14 cellular contexts compared by ENCODE assay signal in the genomic region with DNA sequence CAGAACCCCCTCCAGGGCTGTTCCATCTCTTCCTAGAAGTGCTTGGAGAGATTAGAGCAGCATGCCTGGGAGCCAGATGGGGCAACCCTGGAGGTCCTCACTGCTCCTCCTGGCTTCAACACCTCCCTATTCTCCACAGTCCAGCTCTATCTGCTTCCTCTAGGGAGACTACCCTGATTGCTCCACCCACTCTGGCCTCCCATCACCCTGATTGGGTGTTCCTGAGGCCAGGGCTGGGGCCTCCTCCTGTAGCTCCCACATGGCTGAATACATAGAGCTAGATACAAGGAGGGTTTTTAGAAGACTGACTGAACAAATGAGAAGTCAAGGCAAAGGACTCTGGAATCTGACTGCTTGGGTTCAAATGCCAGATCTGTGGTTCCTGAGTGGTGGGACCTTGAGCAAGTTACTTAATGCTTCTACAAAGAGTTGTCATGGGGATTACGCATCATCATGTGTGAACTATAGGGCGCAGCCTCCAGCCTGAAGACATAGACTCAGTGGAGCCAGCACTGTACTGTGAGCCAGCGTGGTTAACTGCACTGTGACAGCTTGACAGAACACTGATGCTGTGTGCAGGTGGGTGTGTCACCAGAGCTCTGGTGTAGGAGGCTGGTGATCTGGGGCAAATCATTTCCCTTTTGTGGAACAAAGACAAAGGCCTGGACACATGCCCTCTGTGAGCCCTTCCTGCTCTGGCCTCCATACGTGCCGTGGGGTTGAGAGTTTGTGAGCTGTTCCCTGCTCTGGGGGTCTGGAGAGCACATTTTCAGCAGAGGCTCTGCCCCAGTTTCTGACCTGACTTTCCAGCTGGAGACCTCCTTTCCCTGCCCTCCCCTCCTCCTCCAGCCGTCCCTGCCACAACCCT.
DNase-seq lines count a peak whose midpoint lies in the region; ATAC-seq, FAIRE-seq and TF ChIP-seq lines count a peak whose summit lies in the region.
"Had no signal": no experiment of that assay in that cellular context is flagged by ENCODE, and none has a peak within 500 bp of the region (broad histone marks: within the 10 kb centered on the region; RNA-seq: fewer than 3 reads in every experiment).

No MANE protein-coding gene starts in this region.

- H4K5ac ChIP-seq in H1 (ENCODE audit: insufficient read length, low read depth, low read length) = no peak overlapping the region

- H3K4ac ChIP-seq in H1 (replicated peaks; ENCODE audit: insufficient read length, low read depth, low read length) (no peak overlapping the region), neuronal stem cell (ENCODE audit: low read length) (no peak overlapping the region)

- H2AFZ ChIP-seq in H1 (ENCODE audit: low read length) = no peak overlapping the region
- no peak overlapping the region for H2AFZ ChIP-seq in neuronal stem cell (ENCODE audit: low read length)

- no peak overlapping the region for H3K4me2 ChIP-seq in H1 (ENCODE audit: insufficient read depth in 1 of 2, low read depth in 2 of 2, low read length in 2 of 2)
- no peak overlapping the region for H3K4me2 ChIP-seq in neuronal stem cell (ENCODE audit: insufficient read depth, low read length, poor library complexity, severe bottlenecking)

- H3K9me3 Mint-ChIP-seq in T-helper 2 cell treated with Interferon-gamma antibody and Interleukin-4, amounts not matched to agents 5 μg/mL and 100 μg/mL, for 36 hours = no peaks in the 10 kb centered on the region

- no peaks in the 10 kb centered on the region for H3K36me3 Mint-ChIP-seq in T-helper 2 cell treated with Interferon-gamma antibody and Interleukin-4, amounts not matched to agents 5 μg/mL and 100 μg/mL, for 36 hours (ENCODE audit: low read depth)
- H3K36me3 Mint-ChIP-seq: CD14-positive monocyte had no signal

- peaks cover 0 to 10% (median 0%) of the 10 kb centered on the region in 4 experiments; a peak in 2 of 7 replicates for H3K4me1 ChIP-seq in H1 (replicated peaks in 1 of 4; ENCODE audit: control insufficient read depth in 3 of 4, insufficient read depth in 4 of 4, low read length in 3 of 4)
- H3K4me1 ChIP-seq in neuronal stem cell (ENCODE audit: control insufficient read depth in 2 of 2, insufficient read depth in 1 of 2, low read depth in 1 of 2, low read length in 2 of 2) = peaks cover 0 to 2% of the 10 kb centered on the region in 2 donors

- H3K4me3 Mint-ChIP-seq in T-helper 2 cell treated with Interferon-gamma antibody and Interleukin-4, amounts not matched to agents 5 μg/mL and 100 μg/mL, for 36 hours = no peak overlapping the region
- H3K4me3 Mint-ChIP-seq: CD14-positive monocyte had no signal

- H2BK20ac ChIP-seq in H1 (ENCODE audit: low read length) = no peak overlapping the region

- no peak overlapping the region for H2BK15ac ChIP-seq in H1 (ENCODE audit: low read length)
- H2BK15ac ChIP-seq in neuronal stem cell (ENCODE audit: low read length) = no peak overlapping the region

- no peaks in the 10 kb centered on the region for H3K79me2 ChIP-seq in H1 (ENCODE audit: control insufficient read depth in 1 of 2, insufficient read depth in 2 of 2, low read length in 2 of 2)

- H3K36me3 ChIP-seq in H1 (ENCODE audit: control insufficient read depth in 2 of 4, insufficient read depth in 4 of 4, low read length in 3 of 4) (no peaks in the 10 kb centered on the region), neuronal stem cell (replicated peaks in 1 of 2; ENCODE audit: control insufficient read depth in 2 of 2, insufficient read depth in 2 of 2, low read length in 2 of 2) (no peaks in the 10 kb centered on the region)

- H3K4me1 Mint-ChIP-seq in T-helper 2 cell treated with Interferon-gamma antibody and Interleukin-4, amounts not matched to agents 5 μg/mL and 100 μg/mL, for 36 hours (ENCODE audit: low read depth) = no peaks in the 10 kb centered on the region

- TF ChIP-seq EP300 in H1 (IDR thresholded peaks at IDR 0.05; ENCODE audit: borderline replicate concordance in 1 of 2, low read depth in 2 of 2, low read length in 2 of 2) = no peak

- CTCF ChIA-PET in H1 (lab: Charles Lee; ENCODE audit: partially characterized antibody) = interaction anchor here (0.7 to 4.6 kb wide), 8 partner anchors 8 to 81 kb away, joined by 3 to 15 read pairs (median 4); a partner anchor contains a TSS

- H2BK5ac ChIP-seq in H1 (ENCODE audit: low read depth, low read length) (no peak overlapping the region), neuronal stem cell (ENCODE audit: low read length) (peak overlapping the region; percentile 77)

- WGBS in H1 (ENCODE audit: extremely low coverage in 1 of 2, insufficient coverage in 1 of 2, insufficient read length in 1 of 2, insufficient replicate concordance in 2 of 2, low coverage in 1 of 2, low lambda C conversion rate in 2 of 2, missing lambda C conversion rate in 1 of 2), 2 experiments = 90% methylated on average over 6 of the region's 6 CpGs; no CpG with 5 or more reads in 1 of the 2 experiments
- no CpG with 5 or more reads among the region's 6 CpGs for WGBS in neuronal stem cell (ENCODE audit: extremely low coverage in 2 of 2, insufficient read length in 2 of 2, insufficient replicate concordance in 1 of 2), 2 donors

- no peak overlapping the region for H3K27ac Mint-ChIP-seq in T-helper 2 cell treated with Interferon-gamma antibody and Interleukin-4, amounts not matched to agents 5 μg/mL and 100 μg/mL, for 36 hours

- H3K23ac ChIP-seq in H1 (ENCODE audit: insufficient read length) (no peak overlapping the region), neuronal stem cell (ENCODE audit: low read depth, low read length, poor library complexity) (peak overlapping the region; percentile 65)

- no peaks in the 10 kb centered on the region for H3K27me3 Mint-ChIP-seq in T-helper 2 cell treated with Interferon-gamma antibody and Interleukin-4, amounts not matched to agents 5 μg/mL and 100 μg/mL, for 36 hours (ENCODE audit: low read depth)

- H3K18ac ChIP-seq in H1 (ENCODE audit: extremely low read depth, low read length) (no peak overlapping the region), neuronal stem cell (ENCODE audit: low read length) (peak overlapping the region; percentile 83)

- no peak overlapping the region for H2BK12ac ChIP-seq in H1 (ENCODE audit: low read depth, low read length)
- no peak overlapping the region for H2BK12ac ChIP-seq in neuronal stem cell (ENCODE audit: low read length)

- POLR2A ChIA-PET in H1 (lab: Charles Lee; ENCODE audit: partially characterized antibody) = no interaction called here

- no peaks in the 10 kb centered on the region for H3K9me3 ChIP-seq in H1 (ENCODE audit: insufficient read depth in 2 of 2, low read depth in 1 of 2, low read length in 1 of 2)
- peaks cover 0 to 1% of the 10 kb centered on the region in 2 donors for H3K9me3 ChIP-seq in neuronal stem cell (replicated peaks in 1 of 2; ENCODE audit: control insufficient read depth in 2 of 2, insufficient read depth in 1 of 2, low read depth in 1 of 2, low read length in 2 of 2)

- H3K27me3 ChIP-seq in H1 (replicated peaks in 1 of 4; ENCODE audit: control insufficient read depth in 3 of 4, extremely low read depth in 1 of 4, insufficient read depth in 3 of 4, low read length in 3 of 4) (no peaks in the 10 kb centered on the region; a peak in 2 of 7 replicates), neuronal stem cell (ENCODE audit: control insufficient read depth in 3 of 3, insufficient read depth in 3 of 3, low read depth in 1 of 3, low read length in 3 of 3) (peaks cover 0 to 4% (median 0%) of the 10 kb centered on the region in 3 experiments)

- no peak overlapping the region for H2AK5ac ChIP-seq in H1 (ENCODE audit: low read depth, low read length)
- H2AK5ac ChIP-seq in neuronal stem cell (ENCODE audit: low read depth, low read length) = no peak overlapping the region

- no peak for ATAC-seq in GM21825 (IDR thresholded peaks at IDR 0.05; ENCODE audit: unreplicated experiment)
- no peak for ATAC-seq in HG02588 (IDR thresholded peaks at IDR 0.05; ENCODE audit: unreplicated experiment)
- no peak for ATAC-seq in GM21717 (IDR thresholded peaks at IDR 0.05; ENCODE audit: unreplicated experiment)

- H4K91ac ChIP-seq in H1 (replicated peaks; ENCODE audit: insufficient read length, low read length) (no peak overlapping the region), neuronal stem cell (ENCODE audit: low read depth, low read length, poor library complexity) (no peak overlapping the region)

- H4K8ac ChIP-seq in H1 (ENCODE audit: extremely low read depth, insufficient read depth, low read length) = peak overlapping the region; percentile 51
- H4K8ac ChIP-seq in neuronal stem cell (ENCODE audit: low read depth, low read length) = no peak overlapping the region

- H3K27ac ChIP-seq in H1 (ENCODE audit: low read depth, low read length) (no peak overlapping the region), neuronal stem cell (replicated peaks; ENCODE audit: low read length) (no peak overlapping the region)

- H3K14ac ChIP-seq in H1 (ENCODE audit: insufficient read length) = no peak overlapping the region
- no peak overlapping the region for H3K14ac ChIP-seq in neuronal stem cell (ENCODE audit: low read length)

- no peaks in the 10 kb centered on the region; the same call in 1 of the 2 replicates for H3K23me2 ChIP-seq in H1 (ENCODE audit: low read depth, low read length)

- peak; percentile 50 for DNase-seq in AG08396 (ENCODE audit: low spot score)
- DNase-seq in HFF-Myc (ENCODE audit: extremely low read depth, low read depth) = peak; percentile 6
- peak in 1 of 2 experiments; percentile 37 for DNase-seq in H1 (ENCODE audit: low read depth in 1 of 2, low spot score in 2 of 2)
- no peak for DNase-seq in neuronal stem cell (ENCODE audit: low spot score)
- DNase-seq in T-helper 2 cell treated with Interferon-gamma antibody and Interleukin-4, amounts not matched to agents 5 μg/mL and 100 μg/mL, for 36 hours (ENCODE audit: low spot score) = no peak
- DNase-seq: effector CD4-positive, alpha-beta T cell; Karpas-422; NCI-H2227 treated with DMSO at 0.1 percent for 48 hours; occipital lobe; T-helper 1 cell had no signal

- no peak overlapping the region for H2BK120ac ChIP-seq in H1 (replicated peaks; ENCODE audit: low read depth, low read length)
- H2BK120ac ChIP-seq in neuronal stem cell (ENCODE audit: low read depth, low read length) = no peak overlapping the region

- no peak overlapping the region for H3K56ac ChIP-seq in H1 (replicated peaks; ENCODE audit: insufficient read length, low read depth, low read length)

- H4K20me1 ChIP-seq in H1 (replicated peaks in 1 of 2; ENCODE audit: control insufficient read depth in 1 of 2, insufficient read depth in 2 of 2, low read length in 2 of 2) = no peaks in the 10 kb centered on the region

- FAIRE-seq in H1 (lab: Jason Lieb, UNC) = no peak

- no peak for TF ChIP-seq POLR2A in H1 (IDR thresholded peaks at IDR 0.05; ENCODE audit: control extremely low read depth in 1 of 2, low read depth in 2 of 2, low read length in 2 of 2)

- H3K79me1 ChIP-seq in H1 (ENCODE audit: low read depth, low read length) (no peaks in the 10 kb centered on the region), neuronal stem cell (ENCODE audit: low read depth, low read length) (no peaks in the 10 kb centered on the region)

- H3K4me3 ChIP-seq in HFF-Myc (replicated peaks; ENCODE audit: low read depth, low read length) = no peak overlapping the region
- H3K4me3 ChIP-seq in H1 (ENCODE audit: extremely low read depth in 1 of 4, insufficient read depth in 2 of 4, low read depth in 3 of 4, low read length in 4 of 4) = no peak overlapping the region
- no peak overlapping the region for H3K4me3 ChIP-seq in neuronal stem cell (ENCODE audit: low read length in 2 of 2)

- H3K9ac ChIP-seq in H1 (replicated peaks in 1 of 4; ENCODE audit: extremely low read depth in 1 of 4, low read depth in 3 of 4, low read length in 3 of 4) = no peak overlapping the region
- H3K9ac ChIP-seq in neuronal stem cell (ENCODE audit: low read depth, low read length, poor library complexity) = no peak overlapping the region

- no peak for TF ChIP-seq CTCF in HFF-Myc (IDR thresholded peaks at IDR 0.05; ENCODE audit: low read depth, low read length, missing control alignments)
- TF ChIP-seq CTCF in H1 (IDR thresholded peaks at IDR 0.05; ENCODE audit: control extremely low read depth in 1 of 3, insufficient read depth in 1 of 3, low read depth in 1 of 3, low read length in 3 of 3) = no peak

- TF ChIP-seq RAD21 in H1 (IDR thresholded peaks at IDR 0.05 in 1 of 2, conservative IDR thresholded peaks at IDR 0.05 in 1 of 2; ENCODE audit: low read depth in 2 of 2, low read length in 2 of 2) = no peak

Comparison
In these comparisons a context has a peak if more than half of its experiments do, and no peak if none do; other contexts are left out.
1. DNase-seq: peak in AG08396 (single experiment) and HFF-Myc (single experiment); none in neuronal stem cell (single experiment) and T-helper 2 cell treated with Interferon-gamma antibody and Interleukin-4, amounts not matched to agents 5 μg/mL and 100 μg/mL, for 36 hours (single experiment).